14 cellular contexts compared by ENCODE assay signal in the genomic region with DNA sequence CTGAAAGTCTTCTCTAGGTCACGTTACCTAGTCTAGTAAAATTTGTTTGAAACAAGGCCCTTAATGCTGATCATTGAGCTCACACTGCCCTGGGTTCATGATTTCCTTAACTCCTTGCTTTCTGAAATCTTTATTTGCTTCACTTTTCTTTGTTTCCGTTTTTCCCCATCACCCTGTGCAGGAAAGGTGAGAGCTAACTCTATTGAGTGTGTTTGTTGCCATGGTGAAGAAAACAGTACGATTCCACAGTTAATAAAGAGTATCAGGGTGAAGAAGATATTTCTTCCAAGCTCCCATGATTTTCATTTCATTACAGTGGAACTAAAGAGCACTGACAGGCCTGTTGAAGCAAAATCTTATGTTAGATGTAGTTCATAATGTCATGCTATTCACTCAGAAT.
DNase-seq lines count a peak whose midpoint lies in the region; ATAC-seq and TF ChIP-seq lines count a peak whose summit lies in the region.
"Had no signal": no experiment of that assay in that cellular context is flagged by ENCODE, and none has a peak within 500 bp of the region (broad histone marks: within the 10 kb centered on the region; RNA-seq: fewer than 3 reads in every experiment).

No MANE protein-coding gene starts in this region.

- H2AFZ ChIP-seq in GM23338 (peak overlapping the region; percentile 28; the same call in 1 of the 2 replicates), parathyroid adenoma (peak overlapping the region; percentile 19)

- H3K79me2 ChIP-seq in GM23338 (replicated peaks; ENCODE audit: insufficient read depth) (no peaks in the 10 kb centered on the region), parathyroid adenoma (no peaks in the 10 kb centered on the region)

- H3K4me2 ChIP-seq in GM23338 (no peak overlapping the region), parathyroid adenoma (ENCODE audit: low read length) (no peak overlapping the region)

- TF ChIP-seq CTCF in GM23338 (conservative IDR thresholded peaks at IDR 0.05; ENCODE audit: low read depth in 2 of 2): no peak
- no peak for TF ChIP-seq CTCF in left lung (IDR thresholded peaks at IDR 0.05)
- no peak for TF ChIP-seq CTCF in parathyroid adenoma (IDR thresholded peaks at IDR 0.05)

- no peaks in the 10 kb centered on the region for H3K9me2 ChIP-seq in GM23338 (ENCODE audit: insufficient read depth)

- H3K9me3 ChIP-seq in SK-N-MC (ENCODE audit: low read depth, low read length) (no peaks in the 10 kb centered on the region), left lung (no peaks in the 10 kb centered on the region), parathyroid adenoma (ENCODE audit: control insufficient read depth, low read length) (no peaks in the 10 kb centered on the region), right cardiac atrium (ENCODE audit: control insufficient read depth, low read length) (no peaks in the 10 kb centered on the region)

- H3K4me3 Mint-ChIP-seq in GM23338: no peak overlapping the region
- H3K4me3 Mint-ChIP-seq: CD4-positive, alpha-beta memory T cell had no signal

- H3K27me3 ChIP-seq in GM23338 (ENCODE audit: insufficient read depth) (no peaks in the 10 kb centered on the region), left lung (no peaks in the 10 kb centered on the region), parathyroid adenoma (ENCODE audit: control insufficient read depth, insufficient read depth, low read length) (no peaks in the 10 kb centered on the region), right cardiac atrium (ENCODE audit: control insufficient read depth, insufficient read depth) (no peaks in the 10 kb centered on the region)

- H3K36me3 ChIP-seq in GM23338 (ENCODE audit: insufficient read depth) (no peaks in the 10 kb centered on the region), SK-N-MC (ENCODE audit: insufficient read depth, low read length) (no peaks in the 10 kb centered on the region), left lung (no peaks in the 10 kb centered on the region), parathyroid adenoma (ENCODE audit: control insufficient read depth, insufficient read depth, low read length) (no peaks in the 10 kb centered on the region)

- H3K36me3 Mint-ChIP-seq in GM23338 (ENCODE audit: low read depth): no peaks in the 10 kb centered on the region
- H3K36me3 Mint-ChIP-seq: CD4-positive, alpha-beta memory T cell had no signal

- no peaks in the 10 kb centered on the region for H4K20me1 ChIP-seq in GM23338 (replicated peaks; ENCODE audit: insufficient read depth)

- H3K27me3 Mint-ChIP-seq in GM23338 (ENCODE audit: insufficient read depth, low read depth, poor library complexity): no peaks in the 10 kb centered on the region
- H3K27me3 Mint-ChIP-seq: CD4-positive, alpha-beta memory T cell had no signal

- no peak for ATAC-seq in GM23338
- ATAC-seq in left lung: peak; percentile 62
- ATAC-seq in right cardiac atrium: no peak

- H3K9ac ChIP-seq in SK-N-MC (ENCODE audit: insufficient read length) (no peak overlapping the region), parathyroid adenoma (no peak overlapping the region)

- H3F3A ChIP-seq in GM23338 (replicated peaks; ENCODE audit: low read depth): no peaks in the 10 kb centered on the region

- intact Hi-C loops in left lung (cut with DNase I) (no loop called here), right cardiac atrium (cut with DNase I) (no loop called here)

- H3K4me3 ChIP-seq in GM23338: no peak overlapping the region
- peak overlapping the region; percentile 17; the same call in 1 of the 2 replicates for H3K4me3 ChIP-seq in SK-N-MC
- H3K4me3 ChIP-seq in left lung: no peak overlapping the region
- no peak overlapping the region for H3K4me3 ChIP-seq in parathyroid adenoma (ENCODE audit: low read depth, low read length)
- H3K4me3 ChIP-seq in right cardiac atrium (ENCODE audit: low read length): no peak overlapping the region

- H3K4me1 Mint-ChIP-seq in GM23338: peaks cover 29% of the 10 kb centered on the region

- WGBS in right cardiac atrium: 82% methylated on average over 3 of the region's 3 CpGs

- H3K27ac Mint-ChIP-seq in GM23338: no peak overlapping the region; the same call in 1 of the 2 replicates

- DNase-seq in GM23338 (ENCODE audit: low spot score) (no peak), SK-N-MC (ENCODE audit: low read depth, low spot score) (no peak), left lung (no peak), right cardiac atrium (no peak), ecto neural progenitor cell (ENCODE audit: low spot score) (no peak), NCI-H345 treated with DMSO at 0.1 percent for 48 hours (lab: John Stamatoyannopoulos, UW; ENCODE audit: unreplicated experiment) (no peak)
- DNase-seq: C1 segment of cervical spinal cord; CD4-positive, alpha-beta memory T cell; COR-L47; DMS153; DND-41; H7; HCEC 1CT had no signal

- no peaks in the 10 kb centered on the region for H3K9me3 Mint-ChIP-seq in GM23338

- H3K4me1 ChIP-seq in GM23338 (ENCODE audit: insufficient read depth): peaks cover 14% of the 10 kb centered on the region
- no peaks in the 10 kb centered on the region for H3K4me1 ChIP-seq in left lung
- peaks cover 2% of the 10 kb centered on the region for H3K4me1 ChIP-seq in parathyroid adenoma
- H3K4me1 ChIP-seq in right cardiac atrium (ENCODE audit: control insufficient read depth, insufficient read depth, low read length): no peaks in the 10 kb centered on the region

- H3K27ac ChIP-seq in GM23338 (ENCODE audit: low read depth) (no peak overlapping the region), SK-N-MC (0 out of 2 replicates have a peak overlapping the region, but pooled peaks have one; percentile 23), left lung (no peak overlapping the region), parathyroid adenoma (no peak overlapping the region), right cardiac atrium (ENCODE audit: low read length) (no peak overlapping the region)

TF ChIP-seq in GM23338, 12 proteins besides CTCF, POLR2A, EP300 and RAD21:
- TF ChIP-seq, protein P1, sequence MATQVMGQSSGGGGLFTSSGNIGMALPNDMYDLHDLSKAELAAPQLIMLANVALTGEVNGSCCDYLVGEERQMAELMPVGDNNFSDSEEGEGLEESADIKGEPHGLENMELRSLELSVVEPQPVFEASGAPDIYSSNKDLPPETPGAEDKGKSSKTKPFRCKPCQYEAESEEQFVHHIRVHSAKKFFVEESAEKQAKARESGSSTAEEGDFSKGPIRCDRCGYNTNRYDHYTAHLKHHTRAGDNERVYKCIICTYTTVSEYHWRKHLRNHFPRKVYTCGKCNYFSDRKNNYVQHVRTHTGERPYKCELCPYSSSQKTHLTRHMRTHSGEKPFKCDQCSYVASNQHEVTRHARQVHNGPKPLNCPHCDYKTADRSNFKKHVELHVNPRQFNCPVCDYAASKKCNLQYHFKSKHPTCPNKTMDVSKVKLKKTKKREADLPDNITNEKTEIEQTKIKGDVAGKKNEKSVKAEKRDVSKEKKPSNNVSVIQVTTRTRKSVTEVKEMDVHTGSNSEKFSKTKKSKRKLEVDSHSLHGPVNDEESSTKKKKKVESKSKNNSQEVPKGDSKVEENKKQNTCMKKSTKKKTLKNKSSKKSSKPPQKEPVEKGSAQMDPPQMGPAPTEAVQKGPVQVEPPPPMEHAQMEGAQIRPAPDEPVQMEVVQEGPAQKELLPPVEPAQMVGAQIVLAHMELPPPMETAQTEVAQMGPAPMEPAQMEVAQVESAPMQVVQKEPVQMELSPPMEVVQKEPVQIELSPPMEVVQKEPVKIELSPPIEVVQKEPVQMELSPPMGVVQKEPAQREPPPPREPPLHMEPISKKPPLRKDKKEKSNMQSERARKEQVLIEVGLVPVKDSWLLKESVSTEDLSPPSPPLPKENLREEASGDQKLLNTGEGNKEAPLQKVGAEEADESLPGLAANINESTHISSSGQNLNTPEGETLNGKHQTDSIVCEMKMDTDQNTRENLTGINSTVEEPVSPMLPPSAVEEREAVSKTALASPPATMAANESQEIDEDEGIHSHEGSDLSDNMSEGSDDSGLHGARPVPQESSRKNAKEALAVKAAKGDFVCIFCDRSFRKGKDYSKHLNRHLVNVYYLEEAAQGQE (IDR thresholded peaks at IDR 0.05; ENCODE audit: unreplicated experiment): no peak
- TF ChIP-seq, protein P2, sequence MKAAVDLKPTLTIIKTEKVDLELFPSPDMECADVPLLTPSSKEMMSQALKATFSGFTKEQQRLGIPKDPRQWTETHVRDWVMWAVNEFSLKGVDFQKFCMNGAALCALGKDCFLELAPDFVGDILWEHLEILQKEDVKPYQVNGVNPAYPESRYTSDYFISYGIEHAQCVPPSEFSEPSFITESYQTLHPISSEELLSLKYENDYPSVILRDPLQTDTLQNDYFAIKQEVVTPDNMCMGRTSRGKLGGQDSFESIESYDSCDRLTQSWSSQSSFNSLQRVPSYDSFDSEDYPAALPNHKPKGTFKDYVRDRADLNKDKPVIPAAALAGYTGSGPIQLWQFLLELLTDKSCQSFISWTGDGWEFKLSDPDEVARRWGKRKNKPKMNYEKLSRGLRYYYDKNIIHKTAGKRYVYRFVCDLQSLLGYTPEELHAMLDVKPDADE (IDR thresholded peaks at IDR 0.05): no peak
- no peak for TF ChIP-seq EZH2 (IDR thresholded peaks at IDR 0.05; ENCODE audit: low read depth, unreplicated experiment)
- no peak for TF ChIP-seq EZH2phosphoT487 (IDR thresholded peaks at IDR 0.05; ENCODE audit: unreplicated experiment)
- TF ChIP-seq ZNF114 (CRISPR knock-in tag; IDR thresholded peaks at IDR 0.05): no peak
- TF ChIP-seq STAT1 (IDR thresholded peaks at IDR 0.05; ENCODE audit: unreplicated experiment): no peak
- TF ChIP-seq JUNB (IDR thresholded peaks at IDR 0.05; ENCODE audit: unreplicated experiment): no peak
